8 cellular contexts compared by ENCODE assay signal in genomic region chr17:40516581-40517285, GRCh38. TPM values are rescaled to one million over a fixed set of nuclear protein-coding genes. Genes with fewer than 3 reads are reported as not detected.
A peak's percentile ranks its signal among the peaks of the same experiment; 100 is the strongest.
DNase-seq lines count a peak whose midpoint lies in the region; ATAC-seq, FAIRE-seq and TF ChIP-seq lines count a peak whose summit lies in the region.

No MANE protein-coding gene starts in this region.

- H3K27me3 ChIP-seq in bronchial epithelial cell (ENCODE audit: control insufficient read depth, insufficient read depth, low read length), result no peaks in the 10 kb centered on the region
- no peaks in the 10 kb centered on the region for H3K27me3 ChIP-seq in MG63

- DNase-seq in EH (ENCODE audit: low read depth) (peak; percentile 62), T-helper 2 cell (peak in 4 of 5 experiments; percentile 13 to 97 (median 68)), bronchial epithelial cell (ENCODE audit: low read depth) (peak; percentile 74), NCI-H82 treated with DMSO at 0.1 percent for 48 hours (lab: John Stamatoyannopoulos, UW; ENCODE audit: unreplicated experiment) (no peak), MG63 (no peak), DMS 273 (lab: John Stamatoyannopoulos, UW; ENCODE audit: unreplicated experiment) (no peak)
- DNase-seq in stimulated activated CD4-positive, alpha-beta T cell treated with anti-CD3 and anti-CD28 coated beads, Interleukin-2, amount 100 ng/mL, for 48 hours, result peak; percentile 45 to 53

- peak; percentile 69 for ATAC-seq in HG03378 (IDR thresholded peaks at IDR 0.05; ENCODE audit: unreplicated experiment)

- H3K4me3 ChIP-seq in bronchial epithelial cell (ENCODE audit: low read depth, low read length) (no peak overlapping the region), MG63 (no peak overlapping the region)

- H3K36me3 ChIP-seq in bronchial epithelial cell (ENCODE audit: control insufficient read depth, insufficient read depth, low read length), result no peaks in the 10 kb centered on the region
- H3K36me3 ChIP-seq in MG63, result no peaks in the 10 kb centered on the region

- no peaks in the 10 kb centered on the region for H3K9me3 ChIP-seq in MG63

- TF ChIP-seq CTCF in bronchial epithelial cell (IDR thresholded peaks at IDR 0.05; ENCODE audit: insufficient read depth, low read length, severe bottlenecking), result no peak

- no peak for FAIRE-seq in bronchial epithelial cell (lab: Jason Lieb, UNC)

RNA-seq across cellular contexts. Expression of gene TNS4, which starts 15.3 kb away (rescaled TPM):
- 22.0 and 27.1 TPM in 2 replicates for total RNA-seq in bronchial epithelial cell
- total RNA-seq in MG63 (2014; rRNA removed; shearing (Covaris generic); ENCODE audit: low replicate concordance), result not detected in 2 replicates

RNA-seq across cellular contexts. Expression of gene CCR7, which starts 48.5 kb away (rescaled TPM):
- not detected in 2 replicates for total RNA-seq in bronchial epithelial cell
- total RNA-seq in MG63 (2014; rRNA removed; shearing (Covaris generic); ENCODE audit: low replicate concordance), result not detected in 2 replicates

Comparison
In these comparisons a context has a peak if more than half of its experiments do, and no peak if none do; other contexts are left out.
1. DNase-seq: peak in EH (single experiment), T-helper 2 cell (4 of 5), bronchial epithelial cell (single experiment) and stimulated activated CD4-positive, alpha-beta T cell treated with anti-CD3 and anti-CD28 coated beads, Interleukin-2, amount 100 ng/mL, for 48 hours (2 of 2); none in NCI-H82 treated with DMSO at 0.1 percent for 48 hours (single experiment), MG63 (single experiment) and DMS 273 (single experiment).
2. RNA of gene TNS4, which starts 15.3 kb away (total RNA-seq): 22.0 to 27.1 TPM in bronchial epithelial cell; not detected in MG63; every median in the first group is over 10 times any median in the second.